In the genomic region with DNA sequence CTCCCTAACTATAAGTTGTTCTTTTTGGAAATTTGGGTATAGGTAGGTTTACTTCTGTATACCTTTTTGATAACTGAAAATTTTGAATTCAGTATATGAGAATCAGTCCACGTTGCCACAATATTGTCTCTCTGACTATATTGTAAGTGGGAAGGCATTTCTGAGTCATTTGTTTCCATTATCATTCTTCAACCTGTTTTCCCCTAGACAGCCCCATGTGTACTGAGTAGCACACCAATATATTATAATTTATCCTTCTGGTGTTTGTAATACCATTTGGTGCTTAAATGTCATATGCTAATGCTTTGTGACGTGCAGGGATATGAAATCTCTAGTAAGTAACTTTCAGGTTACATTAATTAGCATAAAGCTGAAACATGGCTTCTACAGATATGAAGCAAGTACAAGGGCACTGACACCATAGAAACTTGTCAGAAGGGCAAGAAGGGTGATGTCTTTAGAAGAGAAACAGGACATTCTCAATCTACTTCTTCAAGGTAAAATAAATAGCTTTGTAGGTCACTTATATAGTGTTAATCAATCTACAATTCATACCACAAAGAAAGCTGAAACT, we compare ENCODE assay signal across 12 cellular contexts. TPM values are rescaled to one million over a fixed set of nuclear protein-coding genes. Genes with fewer than 3 reads are reported as not detected.
DNase-seq lines count a peak whose midpoint lies in the region; ATAC-seq and TF ChIP-seq lines count a peak whose summit lies in the region.
"Had no signal": no experiment of that assay in that cellular context is flagged by ENCODE, and none has a peak within 500 bp of the region (broad histone marks: within the 10 kb centered on the region; RNA-seq: fewer than 3 reads in every experiment).

No MANE protein-coding gene starts in this region.

- H3K36me3 Mint-ChIP-seq in activated naive CD4-positive, alpha-beta T cell treated with anti-CD3 and anti-CD28 coated beads for 36 hours (ENCODE audit: low read depth) = no peaks in the 10 kb centered on the region
- no peaks in the 10 kb centered on the region for H3K36me3 Mint-ChIP-seq in T-helper 2 cell treated with Interferon-gamma antibody and Interleukin-4, amounts not matched to agents 5 μg/mL and 100 μg/mL, for 36 hours (ENCODE audit: low read depth)
- H3K36me3 Mint-ChIP-seq in Calu3 (ENCODE audit: insufficient read depth, unreplicated experiment) = no peaks in the 10 kb centered on the region

- no TSS peak for BruUV-seq in Calu3 (replicated peaks; lab: Mats Ljungman, UMichigan)

- TF ChIP-seq CTCF in Calu3 (IDR thresholded peaks at IDR 0.05; ENCODE audit: unreplicated experiment) = no peak

- CTCF ChIA-PET in activated naive CD4-positive, alpha-beta T cell treated with anti-CD3 and anti-CD28 coated beads for 36 hours (lab: Charles Lee) = no interaction called here
- CTCF ChIA-PET in Calu3 (lab: Charles Lee) = no interaction called here

- peak overlapping the region; percentile 22 for H3K27ac Mint-ChIP-seq in activated naive CD4-positive, alpha-beta T cell treated with anti-CD3 and anti-CD28 coated beads for 36 hours
- H3K27ac Mint-ChIP-seq in T-helper 2 cell treated with Interferon-gamma antibody and Interleukin-4, amounts not matched to agents 5 μg/mL and 100 μg/mL, for 36 hours = peak overlapping the region; percentile 56
- H3K27ac Mint-ChIP-seq in Calu3 (ENCODE audit: unreplicated experiment) = no peak overlapping the region

- no peaks in the 10 kb centered on the region for H3K9me3 Mint-ChIP-seq in activated naive CD4-positive, alpha-beta T cell treated with anti-CD3 and anti-CD28 coated beads for 36 hours
- H3K9me3 Mint-ChIP-seq in T-helper 2 cell treated with Interferon-gamma antibody and Interleukin-4, amounts not matched to agents 5 μg/mL and 100 μg/mL, for 36 hours = no peaks in the 10 kb centered on the region
- no peaks in the 10 kb centered on the region for H3K9me3 Mint-ChIP-seq in Calu3 (ENCODE audit: low read depth, unreplicated experiment)

- no peak overlapping the region for H3K4me3 Mint-ChIP-seq in activated naive CD4-positive, alpha-beta T cell treated with anti-CD3 and anti-CD28 coated beads for 36 hours
- peak overlapping the region; percentile 72 for H3K4me3 Mint-ChIP-seq in T-helper 2 cell treated with Interferon-gamma antibody and Interleukin-4, amounts not matched to agents 5 μg/mL and 100 μg/mL, for 36 hours
- H3K4me3 Mint-ChIP-seq in Calu3 (ENCODE audit: low read depth, unreplicated experiment) = no peak overlapping the region

- peak; percentile 52 for ATAC-seq in HG02938 (IDR thresholded peaks at IDR 0.05; ENCODE audit: unreplicated experiment)
- no peak for ATAC-seq in esophagus mucosa

- intact Hi-C loops in activated naive CD4-positive, alpha-beta T cell treated with anti-CD3 and anti-CD28 coated beads for 36 hours (cut with micrococcal nuclease) = loop anchor here (1.0 to 2.0 kb wide), 2 partner anchors 10 to 25 kb away; no protein-coding TSS in a partner anchor
- intact Hi-C loops in Calu3 (cut with micrococcal nuclease; ENCODE audit: unreplicated experiment) = no loop called here

- no peak for DNase-seq in activated naive CD4-positive, alpha-beta T cell treated with anti-CD3 and anti-CD28 coated beads for 36 hours
- DNase-seq in activated naive CD4-positive, alpha-beta T cell treated with anti-CD3 and anti-CD28 coated beads, Interleukin-2, amount 50 U/mL, for 16 hours = no peak
- DNase-seq in T-helper 2 cell treated with Interferon-gamma antibody and Interleukin-4, amounts not matched to agents 5 μg/mL and 100 μg/mL, for 36 hours (ENCODE audit: low spot score) = no peak
- DNase-seq in Calu3 (no peak), NCI-H524 treated with DMSO at 0.1 percent for 48 hours (lab: John Stamatoyannopoulos, UW) (no peak), iPS-NIHi7 (ENCODE audit: extremely low spot score) (no peak)
- DNase-seq: H7, NCI-H1048, NCI-H526, SJCRH30 had no signal

- H3K27me3 Mint-ChIP-seq in activated naive CD4-positive, alpha-beta T cell treated with anti-CD3 and anti-CD28 coated beads for 36 hours (ENCODE audit: low read depth) = no peaks in the 10 kb centered on the region
- no peaks in the 10 kb centered on the region for H3K27me3 Mint-ChIP-seq in T-helper 2 cell treated with Interferon-gamma antibody and Interleukin-4, amounts not matched to agents 5 μg/mL and 100 μg/mL, for 36 hours (ENCODE audit: low read depth)
- no peaks in the 10 kb centered on the region for H3K27me3 Mint-ChIP-seq in Calu3 (ENCODE audit: unreplicated experiment)

- H3K4me1 Mint-ChIP-seq in activated naive CD4-positive, alpha-beta T cell treated with anti-CD3 and anti-CD28 coated beads for 36 hours (ENCODE audit: low read depth) = peaks cover 13% of the 10 kb centered on the region
- peaks cover 4% of the 10 kb centered on the region for H3K4me1 Mint-ChIP-seq in T-helper 2 cell treated with Interferon-gamma antibody and Interleukin-4, amounts not matched to agents 5 μg/mL and 100 μg/mL, for 36 hours (ENCODE audit: low read depth)
- H3K4me1 Mint-ChIP-seq in Calu3 (ENCODE audit: low read depth, unreplicated experiment) = no peaks in the 10 kb centered on the region

RNA-seq across cellular contexts. Expression of gene PAK3, which starts 27.7 kb away (rescaled TPM):
- total RNA-seq in activated naive CD4-positive, alpha-beta T cell treated with anti-CD3 and anti-CD28 coated beads for 36 hours = under 1 TPM; 0.55 to 0.64 TPM
- 0.50 and 0.88 TPM in 2 replicates for total RNA-seq in Calu3 (2022)
- 0.28 TPM for total RNA-seq in esophagus mucosa
